Comparison of ENCODE assay signal across 26 cellular contexts in genomic region chr2:138212434-138212833, GRCh38.
DNase-seq lines count a peak whose midpoint lies in the region; ATAC-seq, FAIRE-seq and TF ChIP-seq lines count a peak whose summit lies in the region.
"Had no signal": no experiment of that assay in that cellular context is flagged by ENCODE, and none has a peak within 500 bp of the region (broad histone marks: within the 10 kb centered on the region; RNA-seq: fewer than 3 reads in every experiment).

No MANE protein-coding gene starts in this region.

- H4K5ac ChIP-seq in H1 (ENCODE audit: insufficient read length, low read depth, low read length), result no peak overlapping the region

- H2BK120ac ChIP-seq in H1 (replicated peaks; ENCODE audit: low read depth, low read length), result no peak overlapping the region

- no peak overlapping the region for H3K4me2 ChIP-seq in H1 (ENCODE audit: insufficient read depth in 1 of 2, low read depth in 2 of 2, low read length in 2 of 2)
- no peak overlapping the region for H3K4me2 ChIP-seq in hepatocyte
- H3K4me2 ChIP-seq: BLaER1 had no signal

- H3K27me3 ChIP-seq in H1 (replicated peaks in 1 of 4; ENCODE audit: control insufficient read depth in 3 of 4, extremely low read depth in 1 of 4, insufficient read depth in 3 of 4, low read length in 3 of 4), result peaks cover 0 to 2% (median 0%) of the 10 kb centered on the region in 4 experiments; a peak in 1 of 7 replicates
- H3K27me3 ChIP-seq in hepatocyte, result no peaks in the 10 kb centered on the region
- H3K27me3 ChIP-seq: BE2C, BLaER1 had no signal

- H3K79me1 ChIP-seq in H1 (ENCODE audit: low read depth, low read length), result no peaks in the 10 kb centered on the region; the same call in 1 of the 2 replicates

- WGBS in H1 (ENCODE audit: extremely low coverage in 1 of 2, insufficient coverage in 1 of 2, insufficient read length in 1 of 2, insufficient replicate concordance in 2 of 2, low coverage in 1 of 2, low lambda C conversion rate in 2 of 2, missing lambda C conversion rate in 1 of 2), 2 experiments, result 84% methylated on average over 2 of the region's 2 CpGs; no CpG with 5 or more reads in 1 of the 2 experiments
- 87% methylated on average over 2 of the region's 2 CpGs for WGBS in hepatocyte (ENCODE audit: low lambda C conversion rate, missing lambda C conversion rate)

- TF ChIP-seq EP300 in H1 (IDR thresholded peaks at IDR 0.05; ENCODE audit: borderline replicate concordance in 1 of 2, low read depth in 2 of 2, low read length in 2 of 2), result no peak

- ATAC-seq in GM18909 (IDR thresholded peaks at IDR 0.05; ENCODE audit: poor library complexity, unreplicated experiment) (peak; percentile 14), GM19035 (IDR thresholded peaks at IDR 0.05; ENCODE audit: unreplicated experiment) (no peak)

- TF ChIP-seq CTCF in H1 (IDR thresholded peaks at IDR 0.05; ENCODE audit: control extremely low read depth in 1 of 3, insufficient read depth in 1 of 3, low read depth in 1 of 3, low read length in 3 of 3) (no peak), hepatocyte (IDR thresholded peaks at IDR 0.05; ENCODE audit: poor library complexity) (no peak)

- no peak overlapping the region for H3K56ac ChIP-seq in H1 (replicated peaks; ENCODE audit: insufficient read length, low read depth, low read length)

- no peak for TF ChIP-seq RAD21 in H1 (IDR thresholded peaks at IDR 0.05 in 1 of 2, conservative IDR thresholded peaks at IDR 0.05 in 1 of 2; ENCODE audit: low read depth in 2 of 2, low read length in 2 of 2)

- H3K4me3 ChIP-seq in H1 (ENCODE audit: extremely low read depth in 1 of 4, insufficient read depth in 2 of 4, low read depth in 3 of 4, low read length in 4 of 4) (no peak overlapping the region), hepatocyte (no peak overlapping the region)
- H3K4me3 ChIP-seq: BLaER1, GM12878 had no signal

- H3K9ac ChIP-seq in H1 (replicated peaks in 1 of 4; ENCODE audit: extremely low read depth in 1 of 4, low read depth in 3 of 4, low read length in 3 of 4), result no peak overlapping the region
- H3K9ac ChIP-seq: BLaER1 had no signal

- no peak overlapping the region for H2BK5ac ChIP-seq in H1 (ENCODE audit: low read depth, low read length)

- H3K27ac ChIP-seq in H1 (ENCODE audit: low read depth, low read length) (no peak overlapping the region), hepatocyte (no peak overlapping the region)
- H3K27ac ChIP-seq: BLaER1 had no signal

- H3K4me1 ChIP-seq in H1 (replicated peaks in 1 of 4; ENCODE audit: control insufficient read depth in 3 of 4, insufficient read depth in 4 of 4, low read length in 3 of 4) (no peaks in the 10 kb centered on the region), hepatocyte (ENCODE audit: insufficient read depth) (no peaks in the 10 kb centered on the region)
- H3K4me1 ChIP-seq: BE2C, BLaER1 had no signal

- H3K79me2 ChIP-seq in H1 (ENCODE audit: control insufficient read depth in 1 of 2, insufficient read depth in 2 of 2, low read length in 2 of 2) (no peaks in the 10 kb centered on the region), hepatocyte (no peaks in the 10 kb centered on the region)

- no peak overlapping the region for H3K23ac ChIP-seq in H1 (ENCODE audit: insufficient read length)

- no peaks in the 10 kb centered on the region for H3K9me2 ChIP-seq in hepatocyte (replicated peaks; ENCODE audit: insufficient read depth)

- POLR2A ChIA-PET in H1 (lab: Charles Lee; ENCODE audit: partially characterized antibody), result no interaction called here

- H4K20me1 ChIP-seq in H1 (replicated peaks in 1 of 2; ENCODE audit: control insufficient read depth in 1 of 2, insufficient read depth in 2 of 2, low read length in 2 of 2) (no peaks in the 10 kb centered on the region), hepatocyte (ENCODE audit: insufficient read depth, poor library complexity, severe bottlenecking) (no peaks in the 10 kb centered on the region)
- H4K20me1 ChIP-seq: BLaER1 had no signal

- H2BK12ac ChIP-seq in H1 (ENCODE audit: low read depth, low read length), result no peak overlapping the region

- H2AFZ ChIP-seq in H1 (ENCODE audit: low read length) (no peak overlapping the region), hepatocyte (no peak overlapping the region)

- no peak overlapping the region for H3K18ac ChIP-seq in H1 (ENCODE audit: extremely low read depth, low read length)

- TF ChIP-seq POLR2A in H1 (IDR thresholded peaks at IDR 0.05; ENCODE audit: control extremely low read depth in 1 of 2, low read depth in 2 of 2, low read length in 2 of 2), result no peak

- no peak overlapping the region for H3K4ac ChIP-seq in H1 (replicated peaks; ENCODE audit: insufficient read length, low read depth, low read length)

- no peak overlapping the region for H2BK15ac ChIP-seq in H1 (ENCODE audit: low read length)

- no peak overlapping the region for H3K14ac ChIP-seq in H1 (ENCODE audit: insufficient read length)

- no peak overlapping the region for H4K91ac ChIP-seq in H1 (replicated peaks; ENCODE audit: insufficient read length, low read length)

- no peaks in the 10 kb centered on the region for H3K23me2 ChIP-seq in H1 (ENCODE audit: low read depth, low read length)

- H4K8ac ChIP-seq in H1 (ENCODE audit: extremely low read depth, insufficient read depth, low read length), result no peak overlapping the region

- no peak for FAIRE-seq in H1 (lab: Jason Lieb, UNC)
- FAIRE-seq: A204.1, GM12878, GM12892 had no signal

- H3K36me3 ChIP-seq in H1 (ENCODE audit: control insufficient read depth in 2 of 4, insufficient read depth in 4 of 4, low read length in 3 of 4), result no peaks in the 10 kb centered on the region
- no peaks in the 10 kb centered on the region for H3K36me3 ChIP-seq in hepatocyte (replicated peaks; ENCODE audit: insufficient read depth, low read depth)
- H3K36me3 ChIP-seq: BE2C, BLaER1 had no signal

- CTCF ChIA-PET in H1 (lab: Charles Lee; ENCODE audit: partially characterized antibody), result no interaction called here

- no peak overlapping the region; the same call in 1 of the 2 replicates for H2AK5ac ChIP-seq in H1 (ENCODE audit: low read depth, low read length)

- H2BK20ac ChIP-seq in H1 (ENCODE audit: low read length), result 0 out of 2 replicates have a peak overlapping the region, but pooled peaks have one; percentile 24

- no peaks in the 10 kb centered on the region for H3K9me3 ChIP-seq in H1 (ENCODE audit: insufficient read depth in 2 of 2, low read depth in 1 of 2, low read length in 1 of 2)
- H3K9me3 ChIP-seq in hepatocyte (ENCODE audit: low read depth), result no peaks in the 10 kb centered on the region
- H3K9me3 ChIP-seq: BE2C, BLaER1 had no signal

- peak; percentile 3 for DNase-seq in M059J (ENCODE audit: low read depth)
- DNase-seq in astrocyte of the hippocampus (ENCODE audit: low read depth, low spot score), result peak; percentile 63
- DNase-seq in H1 (ENCODE audit: low read depth in 1 of 2, low spot score in 2 of 2), result no peak
- DNase-seq in hepatocyte (ENCODE audit: low spot score), result no peak
- no peak for DNase-seq in anterior cingulate cortex (lab: John Stamatoyannopoulos, UW)
- DNase-seq: 8988T; ACHN; BE2C; C1 segment of cervical spinal cord; CD4-positive, alpha-beta memory T cell; CD4-positive, CD25-positive, alpha-beta regulatory T cell; CD8-positive, alpha-beta memory T cell; COR-L47; DMS 273 treated with DMSO at 0.1 percent for 48 hours; DMS153; DMS53; DMS79; DND-41; EL; GDM1 had no signal

TF ChIP-seq in H1, 55 proteins besides CTCF, POLR2A, EP300 and RAD21:
- TF ChIP-seq SP2 (IDR thresholded peaks at IDR 0.05; ENCODE audit: low read length) (no peak), ZNF274 (IDR thresholded peaks at IDR 0.05; ENCODE audit: borderline replicate concordance, extremely low read depth, low read length) (no peak), HDAC6 (IDR thresholded peaks at IDR 0.05; ENCODE audit: low read depth, low read length) (no peak), POLR2AphosphoS5 (IDR thresholded peaks at IDR 0.05; ENCODE audit: low read depth, low read length) (no peak), BACH1 (IDR thresholded peaks at IDR 0.05; ENCODE audit: low read length) (no peak), TEAD4 (IDR thresholded peaks at IDR 0.05; ENCODE audit: low read depth, low read length) (no peak)

Comparison
In these comparisons a context has a peak if more than half of its experiments do, and no peak if none do; other contexts are left out.
1. DNase-seq: peak in M059J (single experiment) and astrocyte of the hippocampus (single experiment); none in H1 (0 of 2), hepatocyte (single experiment) and anterior cingulate cortex (0 of 58).